ENCODE assay signal across 8 cellular contexts in the genomic region with DNA sequence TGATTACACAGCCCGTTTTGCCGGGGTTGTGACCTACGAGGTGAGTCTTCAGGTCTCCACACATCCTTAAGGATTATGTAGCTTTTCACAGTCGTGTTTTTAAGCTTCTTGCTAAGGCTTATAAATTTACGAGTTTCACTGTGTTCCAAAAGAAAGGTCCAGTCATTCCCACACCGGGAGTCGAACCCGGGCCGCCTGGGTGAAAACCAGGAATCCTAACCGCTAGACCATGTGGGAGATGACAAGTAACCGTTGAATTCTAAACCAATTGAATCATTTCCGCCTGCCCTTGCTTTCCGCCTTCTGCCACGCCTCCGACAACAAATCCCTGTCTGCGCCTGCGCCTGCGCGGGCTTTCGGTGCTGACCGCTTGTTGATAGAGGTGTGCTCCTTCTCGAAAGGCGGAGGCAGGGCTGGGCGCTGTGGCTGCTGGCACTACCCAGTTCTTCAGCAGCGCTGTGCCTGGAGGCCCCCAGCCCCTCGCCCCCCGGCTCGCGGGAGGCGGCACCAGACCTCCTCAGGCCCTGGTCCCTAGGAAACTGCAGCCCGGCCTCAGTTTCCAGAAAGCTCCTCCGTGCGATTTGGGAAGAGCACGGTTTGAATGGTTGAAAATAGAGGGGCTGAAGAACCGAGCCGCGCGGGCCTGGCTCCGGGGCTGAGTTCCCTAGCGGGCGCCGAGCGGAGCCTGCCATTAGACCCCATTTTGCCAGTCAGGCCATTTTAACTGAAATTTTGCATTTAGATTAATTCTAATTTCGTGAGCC.
A peak's percentile ranks its signal among the peaks of the same experiment; 100 is the strongest.
DNase-seq lines count a peak whose midpoint lies in the region; ATAC-seq and TF ChIP-seq lines count a peak whose summit lies in the region.

No MANE protein-coding gene starts in this region.

- H4K20me1 ChIP-seq in hepatocyte (ENCODE audit: insufficient read depth, poor library complexity, severe bottlenecking) = no peaks in the 10 kb centered on the region

- in situ Hi-C loops in GM13976 (cut with MboI; ENCODE audit: low sequenced_read_pairs, unreplicated experiment) (no loop called here), astrocyte of the spinal cord (cut with HindIII; ENCODE audit: low sequenced_read_pairs) (no loop called here)

- TF ChIP-seq POLR2A in uterus (IDR thresholded peaks at IDR 0.05) = peak; percentile 94 to 97

- DNase-seq in GM13976 (ENCODE audit: low spot score) (peak; percentile 87), NCI-H1694 treated with DMSO at 0.1 percent for 48 hours (lab: John Stamatoyannopoulos, UW) (peak; percentile 73), T1000 (lab: John Stamatoyannopoulos, UW) (peak; percentile 95), astrocyte of the spinal cord (ENCODE audit: low read depth, low spot score) (peak; percentile 96), hepatocyte (ENCODE audit: low spot score) (peak; percentile 98), putamen (ENCODE audit: low spot score) (peak; percentile 96), uterus (peak; percentile 95 to 97)

- H3K27ac ChIP-seq in hepatocyte (peak overlapping the region; percentile 91), uterus (peak overlapping the region; percentile 97 to 98)

- H3K27me3 ChIP-seq in hepatocyte = no peaks in the 10 kb centered on the region
- H3K27me3 ChIP-seq in uterus = no peaks in the 10 kb centered on the region

- H3K4me1 ChIP-seq in hepatocyte (ENCODE audit: insufficient read depth) (no peaks in the 10 kb centered on the region), uterus (no peaks in the 10 kb centered on the region)

- no peaks in the 10 kb centered on the region for H3K36me3 ChIP-seq in hepatocyte (replicated peaks; ENCODE audit: insufficient read depth, low read depth)
- H3K36me3 ChIP-seq in uterus = no peaks in the 10 kb centered on the region

- H3K9me3 ChIP-seq in hepatocyte (ENCODE audit: low read depth) (no peaks in the 10 kb centered on the region), uterus (no peaks in the 10 kb centered on the region)

- H3K9me2 ChIP-seq in hepatocyte (replicated peaks; ENCODE audit: insufficient read depth) = no peaks in the 10 kb centered on the region

- no peaks in the 10 kb centered on the region for H3K79me2 ChIP-seq in hepatocyte

- H2AFZ ChIP-seq in hepatocyte = peak overlapping the region; percentile 74

- peak overlapping the region; percentile 75 for H3K4me2 ChIP-seq in hepatocyte

- WGBS in hepatocyte (ENCODE audit: low lambda C conversion rate, missing lambda C conversion rate) = under 1% methylated on average over 43 of the region's 44 CpGs

- ATAC-seq in HG02884 (IDR thresholded peaks at IDR 0.05; ENCODE audit: unreplicated experiment) = peak; percentile 94

- TF ChIP-seq CTCF in GM13976 (IDR thresholded peaks at IDR 0.05; ENCODE audit: borderline replicate concordance, control extremely low read depth, extremely low read depth, insufficient read depth, missing control alignments) = no peak
- no peak for TF ChIP-seq CTCF in astrocyte of the spinal cord (IDR thresholded peaks at IDR 0.05; ENCODE audit: low read depth, low read length)
- no peak for TF ChIP-seq CTCF in hepatocyte (IDR thresholded peaks at IDR 0.05; ENCODE audit: poor library complexity)
- TF ChIP-seq CTCF in uterus (IDR thresholded peaks at IDR 0.05) = peak in 2 of 4 experiments; percentile 8 to 13

- H3K4me3 ChIP-seq in astrocyte of the spinal cord (ENCODE audit: low read depth, low read length) (peak overlapping the region; percentile 68), hepatocyte (peak overlapping the region; percentile 66), uterus (peak overlapping the region; percentile 85 to 88)

- intact Hi-C loops in uterus (cut with DNase I; ENCODE audit: low total_unique reads) = no loop called here

Comparison
In these comparisons a context has a peak if more than half of its experiments do, and no peak if none do; other contexts are left out.
1. Peak in every context shown above with its lines: DNase-seq, ATAC-seq, H3K4me3 ChIP-seq and H3K27ac ChIP-seq.